15 cellular contexts compared by ENCODE assay signal in the genomic region with DNA sequence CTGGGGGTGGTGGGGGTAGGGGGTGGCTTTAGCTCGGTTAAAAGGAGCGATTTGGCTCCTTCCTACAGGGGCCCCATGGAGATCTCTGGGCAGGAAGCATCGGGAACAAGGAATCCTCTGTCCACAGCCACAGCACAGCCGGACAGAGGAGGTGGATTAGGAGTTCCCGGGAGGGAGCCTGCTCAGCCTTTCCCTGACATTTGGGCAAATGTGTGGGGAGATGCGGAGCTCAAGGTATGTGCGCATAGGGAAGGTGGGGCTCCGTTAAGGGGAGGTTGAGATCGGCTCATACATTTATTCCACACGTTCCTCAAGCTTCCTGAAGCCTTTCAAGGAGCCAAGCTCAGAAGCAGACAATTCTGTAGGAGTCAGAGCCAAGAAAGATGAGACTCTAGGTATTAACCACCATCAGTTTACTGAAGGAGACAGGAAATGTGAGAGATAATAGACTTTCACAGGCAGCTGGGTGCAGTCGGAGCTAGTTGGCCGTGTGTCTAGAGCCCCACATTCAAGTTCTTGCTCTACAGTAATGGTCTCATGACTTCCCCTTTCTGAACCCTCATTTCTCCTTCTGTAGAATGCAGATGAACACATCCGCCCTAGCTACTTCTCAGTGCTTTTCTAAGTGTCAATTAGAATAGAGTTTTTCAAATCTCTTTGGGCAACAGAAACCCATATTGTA. TPM values are rescaled to one million over a fixed set of nuclear protein-coding genes. Genes with fewer than 3 reads are reported as not detected.
DNase-seq lines count a peak whose midpoint lies in the region; ATAC-seq, FAIRE-seq and TF ChIP-seq lines count a peak whose summit lies in the region.
"Had no signal": no experiment of that assay in that cellular context is flagged by ENCODE, and none has a peak within 500 bp of the region (broad histone marks: within the 10 kb centered on the region; RNA-seq: fewer than 3 reads in every experiment).

No MANE protein-coding gene starts in this region.

- no peak overlapping the region for H3K27ac ChIP-seq in left ventricle myocardium inferior (replicated peaks)
- peak overlapping the region; percentile 55 for H3K27ac ChIP-seq in OCI-LY7 (ENCODE audit: low read depth, low read length, poor library complexity, severe bottlenecking)
- H3K27ac ChIP-seq in kidney (ENCODE audit: low read depth in 2 of 2, low read length in 2 of 2), result peak overlapping the region in 1 of 2 donors; percentile 91

- FAIRE-seq in kidney (lab: Jason Lieb, UNC), result no peak
- FAIRE-seq: islet of Langerhans had no signal

- H3K36me3 ChIP-seq in left ventricle myocardium inferior, result no peaks in the 10 kb centered on the region
- H3K36me3 ChIP-seq in OCI-LY7 (ENCODE audit: insufficient read depth, low read length), result no peaks in the 10 kb centered on the region
- H3K36me3 ChIP-seq in kidney (ENCODE audit: control insufficient read depth in 1 of 2, insufficient read depth in 2 of 2, low read length in 2 of 2), result peaks cover 0 to 8% of the 10 kb centered on the region in 2 donors

- no peaks in the 10 kb centered on the region for H3K9me3 ChIP-seq in left ventricle myocardium inferior (replicated peaks)
- H3K9me3 ChIP-seq in OCI-LY7 (ENCODE audit: low read length), result no peaks in the 10 kb centered on the region
- H3K9me3 ChIP-seq in kidney (ENCODE audit: control insufficient read depth in 1 of 2, low read length in 2 of 2), result no peaks in the 10 kb centered on the region

- intact Hi-C loops in left ventricle myocardium superior (cut with micrococcal nuclease), result no loop called here
- intact Hi-C loops in left ventricle myocardium inferior (cut with micrococcal nuclease), result no loop called here
- intact Hi-C loops in OCI-LY7 (cut with micrococcal nuclease; ENCODE audit: unreplicated experiment), result no loop called here
- intact Hi-C loops in Calu3 (cut with micrococcal nuclease; ENCODE audit: unreplicated experiment), result no loop called here
- intact Hi-C loops in kidney (cut with DNase I), result no loop called here

- no peak for DNase-seq in left ventricle myocardium superior
- DNase-seq in left ventricle myocardium inferior, result no peak
- DNase-seq in OCI-LY7 (ENCODE audit: low spot score), result peak; percentile 82
- DNase-seq in germinal center (ENCODE audit: low spot score), result peak; percentile 56
- DNase-seq in Calu3, result no peak
- no peak for DNase-seq in kidney
- DNase-seq in DMS79 (lab: John Stamatoyannopoulos, UW), result no peak
- DNase-seq: NCI-H1092 treated with DMSO at 0.1 percent for 48 hours, NCI-H82 had no signal

- TF ChIP-seq CTCF in left ventricle myocardium inferior (IDR thresholded peaks at IDR 0.05; ENCODE audit: borderline replicate concordance) (no peak), OCI-LY7 (conservative IDR thresholded peaks at IDR 0.05; ENCODE audit: low read length) (no peak), Calu3 (IDR thresholded peaks at IDR 0.05; ENCODE audit: unreplicated experiment) (no peak), kidney (IDR thresholded peaks at IDR 0.05; ENCODE audit: borderline replicate concordance, extremely low read depth, insufficient read depth) (no peak)

- peak; percentile 51 for ATAC-seq in left ventricle myocardium superior
- ATAC-seq in GM21737 (IDR thresholded peaks at IDR 0.05; ENCODE audit: unreplicated experiment), result no peak

- no peak overlapping the region for H3K27ac Mint-ChIP-seq in Calu3 (ENCODE audit: unreplicated experiment)
- H3K27ac Mint-ChIP-seq: activated naive CD8-positive, alpha-beta T cell; natural killer cell treated with Interleukin-12 subunit alpha and Interleukin-12 subunit beta and Interleukin-15 and Interleukin-18, amount 100 ng/mL, for 72 hours; T-helper 1 cell treated with Interleukin-12 subunit alpha and Interleukin-12 subunit beta and Interleukin-4 antibody, amounts not matched to agents 30 μg/mL and 1 μg/mL, for 36 hours had no signal

- H2AFZ ChIP-seq in OCI-LY7 (ENCODE audit: low read length), result peak overlapping the region; percentile 95

- peak overlapping the region; percentile 51 for H3K4me2 ChIP-seq in OCI-LY7 (ENCODE audit: low read length)
- H3K4me2 ChIP-seq: smooth muscle cell had no signal

- no peak overlapping the region for H3K4me3 Mint-ChIP-seq in Calu3 (ENCODE audit: low read depth, unreplicated experiment)
- H3K4me3 Mint-ChIP-seq: activated naive CD8-positive, alpha-beta T cell; natural killer cell treated with Interleukin-12 subunit alpha and Interleukin-12 subunit beta and Interleukin-15 and Interleukin-18, amount 100 ng/mL, for 72 hours; T-helper 1 cell treated with Interleukin-12 subunit alpha and Interleukin-12 subunit beta and Interleukin-4 antibody, amounts not matched to agents 30 μg/mL and 1 μg/mL, for 36 hours had no signal

- H3K79me2 ChIP-seq in OCI-LY7 (ENCODE audit: insufficient read depth, low read depth, low read length), result no peaks in the 10 kb centered on the region

- peaks cover 39% of the 10 kb centered on the region for H3K4me1 Mint-ChIP-seq in Calu3 (ENCODE audit: low read depth, unreplicated experiment)

- POLR2A ChIA-PET in OCI-LY7 (lab: Charles Lee), result interaction anchor here (0.5 to 1.2 kb wide), 5 partner anchors 10 to 147 kb away, joined by 3 to 6 read pairs (median 3); no protein-coding TSS in a partner anchor

- CTCF ChIA-PET in OCI-LY7 (lab: Charles Lee; ENCODE audit: unreplicated experiment), result no interaction called here
- CTCF ChIA-PET in Calu3 (lab: Charles Lee), result interaction anchor here (0.8 to 2.2 kb wide), 3 partner anchors 9 to 25 kb away, joined by 4 to 7 read pairs (median 5); no protein-coding TSS in a partner anchor

- peak overlapping the region in 1 of 2 donors; percentile 8 for H3K9ac ChIP-seq in kidney (ENCODE audit: low read length in 2 of 2)

- H3K27me3 Mint-ChIP-seq in Calu3 (ENCODE audit: unreplicated experiment), result no peaks in the 10 kb centered on the region

- no peaks in the 10 kb centered on the region for H3K4me1 ChIP-seq in left ventricle myocardium inferior
- H3K4me1 ChIP-seq in OCI-LY7 (ENCODE audit: insufficient read depth, low read length, poor library complexity, severe bottlenecking), result peaks cover 48% of the 10 kb centered on the region
- peaks cover 14 to 18% of the 10 kb centered on the region in 2 donors for H3K4me1 ChIP-seq in kidney (ENCODE audit: control insufficient read depth in 1 of 2, insufficient read depth in 1 of 2, low read depth in 1 of 2, low read length in 2 of 2)

- H3K36me3 Mint-ChIP-seq in Calu3 (ENCODE audit: insufficient read depth, unreplicated experiment), result peaks cover 23% of the 10 kb centered on the region
- H3K36me3 Mint-ChIP-seq: activated naive CD8-positive, alpha-beta T cell; natural killer cell treated with Interleukin-12 subunit alpha and Interleukin-12 subunit beta and Interleukin-15 and Interleukin-18, amount 100 ng/mL, for 72 hours had no signal

- no peak overlapping the region for H3K4me3 ChIP-seq in left ventricle myocardium inferior
- peak overlapping the region; percentile 6 for H3K4me3 ChIP-seq in OCI-LY7 (ENCODE audit: low read depth, low read length, poor library complexity, severe bottlenecking)
- no peak overlapping the region for H3K4me3 ChIP-seq in kidney (ENCODE audit: low read length in 2 of 2)
- H3K4me3 ChIP-seq: smooth muscle cell had no signal

- H3K27me3 ChIP-seq in left ventricle myocardium inferior (ENCODE audit: low read depth), result peaks cover 4% of the 10 kb centered on the region

- no peaks in the 10 kb centered on the region for H4K20me1 ChIP-seq in OCI-LY7 (ENCODE audit: insufficient read depth, low read length)

- no peaks in the 10 kb centered on the region for H3K9me3 Mint-ChIP-seq in Calu3 (ENCODE audit: low read depth, unreplicated experiment)
- H3K9me3 Mint-ChIP-seq: natural killer cell treated with Interleukin-12 subunit alpha and Interleukin-12 subunit beta and Interleukin-15 and Interleukin-18, amount 100 ng/mL, for 72 hours; T-helper 1 cell treated with Interleukin-12 subunit alpha and Interleukin-12 subunit beta and Interleukin-4 antibody, amounts not matched to agents 30 μg/mL and 1 μg/mL, for 36 hours had no signal

- no TSS peak for BruUV-seq in OCI-LY7 (replicated peaks; lab: Mats Ljungman, UMichigan)
- BruUV-seq in Calu3 (replicated peaks; lab: Mats Ljungman, UMichigan), result no TSS peak

- no peaks in the 10 kb centered on the region for H3K9me2 ChIP-seq in OCI-LY7 (ENCODE audit: insufficient read depth, low read length)

RNA-seq across cellular contexts. Expression of a gene that starts 40.8 kb away (rescaled TPM):
- 19.6 TPM for total RNA-seq in left ventricle myocardium superior
- 14.6 TPM for total RNA-seq in left ventricle myocardium inferior
- 0.26 and 0.54 TPM in 2 replicates for total RNA-seq in OCI-LY7 (2014; rRNA removed; shearing (Covaris generic))
- total RNA-seq in OCI-LY7 (2022), result 1.4 and 1.6 TPM in 2 replicates
- total RNA-seq in Calu3 (2022), result 121 and 184 TPM in 2 replicates
- total RNA-seq in kidney, result 230 TPM
- polyA plus RNA-seq in kidney (ENCODE audit: insufficient read depth, low read depth, low replicate concordance), result 53.2 TPM

Comparison
In these comparisons a context has a peak if more than half of its experiments do, and no peak if none do; other contexts are left out.
1. DNase-seq: peak in OCI-LY7 (single experiment) and germinal center (single experiment); none in left ventricle myocardium superior (single experiment), left ventricle myocardium inferior (single experiment), Calu3 (single experiment), kidney (single experiment) and DMS79 (single experiment).